Comparison of ENCODE assay signal across 8 cellular contexts in the genomic region with DNA sequence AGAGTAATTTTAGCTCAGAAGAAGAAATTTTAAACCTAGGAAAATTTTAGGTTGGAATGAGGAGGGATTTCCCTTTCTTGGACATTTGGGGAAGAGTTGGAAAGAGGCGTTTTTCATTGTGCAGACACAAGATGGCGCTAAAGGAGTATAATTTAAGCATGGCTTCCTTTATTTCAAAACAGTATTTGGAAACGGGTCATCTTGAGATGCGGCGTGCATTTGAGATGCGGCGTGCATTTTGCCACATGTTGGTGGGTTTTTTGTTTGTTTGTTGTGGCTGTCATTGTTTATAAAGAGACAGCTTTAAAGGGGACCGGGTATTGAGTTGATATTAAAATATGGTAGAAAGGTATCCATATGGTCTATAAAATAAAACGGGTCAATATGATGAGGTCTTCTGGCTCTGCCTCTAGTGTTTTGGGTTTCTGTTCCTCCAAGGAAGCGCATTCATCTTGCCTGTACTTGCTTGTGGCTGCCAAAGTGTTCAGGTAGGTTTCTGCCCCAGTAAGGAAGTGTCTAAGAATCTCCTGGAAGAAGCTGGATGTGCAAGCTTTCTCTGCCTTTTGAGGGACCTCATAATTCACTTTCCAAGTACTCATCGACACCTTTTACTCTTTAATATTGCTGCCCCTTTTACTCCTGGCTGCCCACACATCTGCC.
DNase-seq lines count a peak whose midpoint lies in the region; ATAC-seq, FAIRE-seq and TF ChIP-seq lines count a peak whose summit lies in the region.

No MANE protein-coding gene starts in this region.

- H3K27ac ChIP-seq in cardiac muscle cell = no peak overlapping the region
- no peak overlapping the region for H3K27ac ChIP-seq in brain microvascular endothelial cell
- no peak overlapping the region for H3K27ac ChIP-seq in kidney (ENCODE audit: low read depth in 2 of 2, low read length in 2 of 2)

- no peaks in the 10 kb centered on the region for H3K36me3 Mint-ChIP-seq in stimulated activated naive B cell treated with anti-CD40 and anti-IgM and Interleukin-4, amounts not matched to agents 10 μg/mL and 1 μg/mL and 100 μg/mL, for 72 hours

- H3K4me1 ChIP-seq in cardiac muscle cell (ENCODE audit: low read depth) (no peaks in the 10 kb centered on the region), kidney (ENCODE audit: control insufficient read depth in 1 of 2, insufficient read depth in 1 of 2, low read depth in 1 of 2, low read length in 2 of 2) (no peaks in the 10 kb centered on the region)

- FAIRE-seq in kidney (lab: Jason Lieb, UNC) = peak; percentile 33

- H3K36me3 ChIP-seq in cardiac muscle cell = no peaks in the 10 kb centered on the region
- H3K36me3 ChIP-seq in brain microvascular endothelial cell (replicated peaks) = no peaks in the 10 kb centered on the region
- no peaks in the 10 kb centered on the region for H3K36me3 ChIP-seq in kidney (ENCODE audit: control insufficient read depth in 1 of 2, insufficient read depth in 2 of 2, low read length in 2 of 2)

- H3K9me3 Mint-ChIP-seq in stimulated activated naive B cell treated with anti-CD40 and anti-IgM and Interleukin-4, amounts not matched to agents 10 μg/mL and 1 μg/mL and 100 μg/mL, for 72 hours = no peaks in the 10 kb centered on the region

- H3K27me3 Mint-ChIP-seq in stimulated activated naive B cell treated with anti-CD40 and anti-IgM and Interleukin-4, amounts not matched to agents 10 μg/mL and 1 μg/mL and 100 μg/mL, for 72 hours = peaks cover 18 to 25% of the 10 kb centered on the region in 2 donors

- no peak overlapping the region for H3K9ac ChIP-seq in kidney (ENCODE audit: low read length in 2 of 2)

- ATAC-seq in Right ventricle myocardium inferior (no peak), GM21529 (IDR thresholded peaks at IDR 0.05; ENCODE audit: unreplicated experiment) (no peak)
- no peak for ATAC-seq in stimulated activated naive B cell treated with anti-CD40 and anti-IgM and Interleukin-4, amounts not matched to agents 10 μg/mL and 1 μg/mL and 100 μg/mL, for 72 hours (replicated peaks)

- peaks cover 5 to 7% of the 10 kb centered on the region in 2 donors for H3K4me1 Mint-ChIP-seq in stimulated activated naive B cell treated with anti-CD40 and anti-IgM and Interleukin-4, amounts not matched to agents 10 μg/mL and 1 μg/mL and 100 μg/mL, for 72 hours

- in situ Hi-C loops in brain microvascular endothelial cell (cut with HindIII; ENCODE audit: low pct_ligation_motif_present, low sequenced_read_pairs) = no loop called here

- H3K9me3 ChIP-seq in cardiac muscle cell (ENCODE audit: low read depth) = no peaks in the 10 kb centered on the region
- H3K9me3 ChIP-seq in kidney (ENCODE audit: control insufficient read depth in 1 of 2, low read length in 2 of 2) = no peaks in the 10 kb centered on the region

- H3K27me3 ChIP-seq in cardiac muscle cell (no peaks in the 10 kb centered on the region), brain microvascular endothelial cell (replicated peaks) (no peaks in the 10 kb centered on the region)

- intact Hi-C loops in Right ventricle myocardium inferior (cut with DNase I) (loop anchor here (5.0 kb wide), 1 partner anchor 198 kb away; no protein-coding TSS in a partner anchor), kidney (cut with DNase I) (no loop called here)

- peak; percentile 71 for TF ChIP-seq CTCF in cardiac muscle cell (IDR thresholded peaks at IDR 0.05; ENCODE audit: low read depth, low read length)
- peak; percentile 68 for TF ChIP-seq CTCF in brain microvascular endothelial cell (IDR thresholded peaks at IDR 0.05; ENCODE audit: low read depth, low read length, missing control alignments)
- TF ChIP-seq CTCF in kidney (IDR thresholded peaks at IDR 0.05; ENCODE audit: borderline replicate concordance, extremely low read depth, insufficient read depth) = peak; percentile 64

- H3K27ac Mint-ChIP-seq in stimulated activated naive B cell treated with anti-CD40 and anti-IgM and Interleukin-4, amounts not matched to agents 10 μg/mL and 1 μg/mL and 100 μg/mL, for 72 hours = no peak overlapping the region

- H3K4me3 Mint-ChIP-seq in stimulated activated naive B cell treated with anti-CD40 and anti-IgM and Interleukin-4, amounts not matched to agents 10 μg/mL and 1 μg/mL and 100 μg/mL, for 72 hours = peak overlapping the region; percentile 63 to 70

- H3K4me3 ChIP-seq in cardiac muscle cell (no peak overlapping the region), brain microvascular endothelial cell (ENCODE audit: low read depth, low read length) (no peak overlapping the region), kidney (ENCODE audit: low read length in 2 of 2) (no peak overlapping the region)

- DNase-seq in cardiac muscle cell (ENCODE audit: low read depth in 1 of 2, low spot score in 1 of 2) (peak; percentile 61 to 75), Right ventricle myocardium inferior (ENCODE audit: missing footprints) (no peak), Kasumi-1 (lab: John Stamatoyannopoulos, UW) (peak; percentile 66 to 75), RKO (ENCODE audit: low spot score) (peak; percentile 72), brain microvascular endothelial cell (peak; percentile 44), kidney (no peak)
- DNase-seq in stimulated activated naive B cell treated with anti-CD40 and anti-IgM and Interleukin-4, amounts not matched to agents 10 μg/mL and 1 μg/mL and 100 μg/mL, for 72 hours = no peak

Comparison
In these comparisons a context has a peak if more than half of its experiments do, and no peak if none do; other contexts are left out.
1. DNase-seq: peak in cardiac muscle cell (2 of 2), Kasumi-1 (2 of 2), RKO (single experiment) and brain microvascular endothelial cell (single experiment); none in Right ventricle myocardium inferior (single experiment), kidney (single experiment) and stimulated activated naive B cell treated with anti-CD40 and anti-IgM and Interleukin-4, amounts not matched to agents 10 μg/mL and 1 μg/mL and 100 μg/mL, for 72 hours (single experiment).
2. Peak in every context shown above with its lines, with median percentiles within 50 percentile points of each other: CTCF ChIP-seq.